ENCODE assay signal across 12 cellular contexts in genomic region chr12:11513288-11513687, GRCh38.
DNase-seq lines count a peak whose midpoint lies in the region; ATAC-seq and TF ChIP-seq lines count a peak whose summit lies in the region.
"Had no signal": no experiment of that assay in that cellular context is flagged by ENCODE, and none has a peak within 500 bp of the region (broad histone marks: within the 10 kb centered on the region; RNA-seq: fewer than 3 reads in every experiment).

No MANE protein-coding gene starts in this region.

- no peaks in the 10 kb centered on the region for H4K20me1 ChIP-seq in HCT116 (ENCODE audit: insufficient read depth)

- no peaks in the 10 kb centered on the region for H3K36me3 Mint-ChIP-seq in effector memory CD8-positive, alpha-beta T cell (ENCODE audit: insufficient read depth)
- H3K36me3 Mint-ChIP-seq: CD14-positive monocyte had no signal

- H3K27me3 Mint-ChIP-seq in effector memory CD8-positive, alpha-beta T cell, result peaks cover 8 to 20% of the 10 kb centered on the region in 2 donors

- peaks cover 41% of the 10 kb centered on the region for H3K27me3 ChIP-seq in HCT116 (ENCODE audit: insufficient read depth, low read length)

- H3K9me3 ChIP-seq in HCT116 (ENCODE audit: control insufficient read depth in 1 of 2, insufficient read depth in 1 of 2, low read depth in 1 of 2, low read length in 2 of 2), result no peaks in the 10 kb centered on the region

- H3K9me3 Mint-ChIP-seq in effector memory CD8-positive, alpha-beta T cell, result no peaks in the 10 kb centered on the region
- H3K9me3 Mint-ChIP-seq: CD14-positive monocyte had no signal

- H3K4me1 ChIP-seq in HCT116 (ENCODE audit: control insufficient read depth in 1 of 2, insufficient read depth in 2 of 2, low read length in 2 of 2), result no peaks in the 10 kb centered on the region

- CTCF ChIA-PET in HCT116 (lab: Charles Lee), result interaction anchor here (1.0 to 1.3 kb wide), 3 partner anchors 16 to 742 kb away, joined by 3 to 7 read pairs (median 4); no protein-coding TSS in a partner anchor

- no peak overlapping the region for H3K4me3 Mint-ChIP-seq in effector memory CD8-positive, alpha-beta T cell
- H3K4me3 Mint-ChIP-seq: CD14-positive monocyte had no signal

- TF ChIP-seq CTCF in HCT116 (IDR thresholded peaks at IDR 0.05 in 2 of 3, conservative IDR thresholded peaks at IDR 0.05 in 1 of 3; ENCODE audit: borderline replicate concordance in 1 of 3, insufficient read depth in 1 of 3, low read depth in 2 of 3, low read length in 2 of 3), result peak; percentile 26 to 45 (median 41); a peak in 5 of 6 replicates

- no peak overlapping the region for H2AFZ ChIP-seq in HCT116 (ENCODE audit: low read depth, low read length, poor library complexity, severe bottlenecking)

- peak; percentile 75 for ATAC-seq in HCT116
- ATAC-seq in effector memory CD8-positive, alpha-beta T cell (replicated peaks), result no peak

- POLR2A ChIA-PET in HCT116 (lab: Charles Lee), result no interaction called here

- TF ChIP-seq RAD21 in HCT116 (IDR thresholded peaks at IDR 0.05; ENCODE audit: low read depth), result no peak

- H3K27ac Mint-ChIP-seq in effector memory CD8-positive, alpha-beta T cell, result no peak overlapping the region
- H3K27ac Mint-ChIP-seq: CD14-positive monocyte had no signal

- TF ChIP-seq POLR2A in HCT116 (IDR thresholded peaks at IDR 0.05; ENCODE audit: borderline replicate concordance, extremely low read depth, insufficient read depth, insufficient read length), result no peak

- no peaks in the 10 kb centered on the region for H3K9me2 ChIP-seq in HCT116 (ENCODE audit: insufficient read depth)

- H3K4me3 ChIP-seq in HCT116 (replicated peaks in 1 of 2; ENCODE audit: low read depth in 1 of 2, low read length in 2 of 2), result no peak overlapping the region
- H3K4me3 ChIP-seq: skin epidermis had no signal

- no peak overlapping the region for H3K4me2 ChIP-seq in HCT116 (ENCODE audit: low read length)

- BruUV-seq in HCT116 (replicated peaks; lab: Mats Ljungman, UMichigan), result no TSS peak

- H3K36me3 ChIP-seq in HCT116 (ENCODE audit: control insufficient read depth in 1 of 2, insufficient read depth in 2 of 2, low read length in 2 of 2), result no peaks in the 10 kb centered on the region

- intact Hi-C loops in HCT116 (cut with micrococcal nuclease), result no loop called here

- in situ Hi-C loops in SK-MEL-5 (cut with HindIII; ENCODE audit: low pct_unique_long_range_greater_than_20kb, low sequenced_read_pairs), result no loop called here

- RAD21 ChIA-PET in HCT116 (lab: Charles Lee; ENCODE audit: low non-redundant PET in 1 of 2, low total read pairs in 2 of 2, uncharacterized antibody in 2 of 2, unreplicated experiment in 2 of 2), result no interaction called here

- no peaks in the 10 kb centered on the region for H3K79me2 ChIP-seq in HCT116 (ENCODE audit: insufficient read depth, low read length)

- H3K27ac ChIP-seq in HCT116 (ENCODE audit: low read depth, low read length), result no peak overlapping the region
- H3K27ac ChIP-seq: skin epidermis had no signal

- DNase-seq in AG20443 (ENCODE audit: low spot score) (peak; percentile 31), HCT116 (ENCODE audit: low read depth, low spot score) (peak; percentile 23), SK-MEL-5 (ENCODE audit: low read depth, low spot score) (peak; percentile 67), fibroblast of peridontal ligament (ENCODE audit: extremely low read depth) (peak; percentile 4), NCI-H2081 (lab: John Stamatoyannopoulos, UW) (no peak), ecto neural progenitor cell (ENCODE audit: low spot score) (no peak), retina (no peak)
- no peak for DNase-seq in effector memory CD8-positive, alpha-beta T cell
- DNase-seq: anterior cingulate cortex, NCI-H1417 had no signal

- no peak overlapping the region for H3K9ac ChIP-seq in HCT116 (ENCODE audit: low read length)

- H3K4me1 Mint-ChIP-seq in effector memory CD8-positive, alpha-beta T cell (ENCODE audit: low read depth in 2 of 2), result no peaks in the 10 kb centered on the region
- H3K4me1 Mint-ChIP-seq: CD14-positive monocyte had no signal

TF ChIP-seq in HCT116, 20 proteins besides CTCF, POLR2A, EP300 and RAD21:
- no peak for TF ChIP-seq EZH2phosphoT487 (IDR thresholded peaks at IDR 0.05; ENCODE audit: borderline replicate concordance)
- no peak for TF ChIP-seq SRF (IDR thresholded peaks at IDR 0.05; ENCODE audit: low read depth)
- TF ChIP-seq ELF1 (IDR thresholded peaks at IDR 0.05; ENCODE audit: borderline replicate concordance, low read depth), result no peak
- no peak for TF ChIP-seq CBX3 (IDR thresholded peaks at IDR 0.05; ENCODE audit: low read depth)
- TF ChIP-seq SIN3A (IDR thresholded peaks at IDR 0.05; ENCODE audit: low read depth), result no peak
- no peak for TF ChIP-seq EZH2 (IDR thresholded peaks at IDR 0.05)
- no peak for TF ChIP-seq CEBPB (IDR thresholded peaks at IDR 0.05; ENCODE audit: low read depth)
- no peak for TF ChIP-seq ZBTB33 (IDR thresholded peaks at IDR 0.05; ENCODE audit: extremely low read depth, insufficient replicate concordance, low read length)

Comparison
In these comparisons a context has a peak if more than half of its experiments do, and no peak if none do; other contexts are left out.
1. DNase-seq: peak in AG20443 (single experiment), HCT116 (single experiment), SK-MEL-5 (single experiment) and fibroblast of peridontal ligament (single experiment); none in NCI-H2081 (0 of 2), ecto neural progenitor cell (single experiment), effector memory CD8-positive, alpha-beta T cell (0 of 3) and retina (single experiment).